ENCODE assay signal across 13 cellular contexts in the genomic region with DNA sequence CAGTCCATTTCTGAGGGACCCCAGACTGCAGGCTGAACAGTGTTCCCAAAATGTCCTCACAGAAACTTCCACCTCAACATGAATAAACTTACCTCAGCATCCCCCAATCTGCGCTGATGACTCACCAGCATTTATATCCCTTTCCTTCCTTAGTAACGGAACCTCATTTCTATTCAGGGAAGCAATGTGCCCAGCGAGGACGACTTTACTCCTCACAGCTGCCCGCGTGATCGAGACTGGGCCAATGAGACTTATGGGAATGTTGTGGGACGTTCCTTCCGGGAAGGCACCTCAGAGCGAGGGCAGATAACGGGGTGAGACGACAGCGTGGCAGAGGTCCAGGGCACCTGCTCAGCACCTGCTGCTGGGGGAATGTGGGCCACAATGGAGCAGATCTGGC.
DNase-seq lines count a peak whose midpoint lies in the region; ATAC-seq and TF ChIP-seq lines count a peak whose summit lies in the region.
"Had no signal": no experiment of that assay in that cellular context is flagged by ENCODE, and none has a peak within 500 bp of the region (broad histone marks: within the 10 kb centered on the region; RNA-seq: fewer than 3 reads in every experiment).

No MANE protein-coding gene starts in this region.

- no peak for TF ChIP-seq CTCF in CD14-positive monocyte (IDR thresholded peaks at IDR 0.05)
- TF ChIP-seq CTCF in dorsolateral prefrontal cortex (IDR thresholded peaks at IDR 0.05 in 54 of 56, conservative IDR thresholded peaks at IDR 0.05 in 2 of 56; ENCODE audit: low read depth in 1 of 56, partially characterized antibody in 56 of 56), result no peak
- no peak for TF ChIP-seq CTCF in GM10266 (IDR thresholded peaks at IDR 0.05; ENCODE audit: control insufficient read depth, insufficient read depth, low read depth, missing control alignments)

- peak overlapping the region in 20 of 59 donors; percentile 1 to 78 (median 30) for H3K27ac ChIP-seq in dorsolateral prefrontal cortex
- H3K27ac ChIP-seq: VCaP had no signal

- peaks cover 12% of the 10 kb centered on the region for H3K4me1 Mint-ChIP-seq in CD14-positive monocyte
- H3K4me1 Mint-ChIP-seq: H9 had no signal

- peak overlapping the region in 4 of 59 donors; percentile 8 to 23 (median 16) for H3K4me3 ChIP-seq in dorsolateral prefrontal cortex
- H3K4me3 ChIP-seq: SK-N-MC had no signal

- H3K9me3 Mint-ChIP-seq in CD14-positive monocyte, result peaks cover 0 to 1% (median 0%) of the 10 kb centered on the region in 7 donors
- H3K9me3 Mint-ChIP-seq: H9, memory B cell had no signal

- ATAC-seq in HG03520 (IDR thresholded peaks at IDR 0.05; ENCODE audit: unreplicated experiment), result no peak

- H3K36me3 Mint-ChIP-seq in CD14-positive monocyte, result peaks cover 59 to 69% of the 10 kb centered on the region in 2 donors

- peak overlapping the region in 4 of 7 donors; percentile 6 to 70 (median 37) for H3K27ac Mint-ChIP-seq in CD14-positive monocyte
- H3K27ac Mint-ChIP-seq: memory B cell, progenitor cell of endocrine pancreas had no signal

- no peak overlapping the region for H3K4me3 Mint-ChIP-seq in CD14-positive monocyte
- H3K4me3 Mint-ChIP-seq: H9, memory B cell had no signal

- H3K27me3 ChIP-seq in dorsolateral prefrontal cortex, result no peaks in the 10 kb centered on the region

- no peak for DNase-seq in CD14-positive monocyte (ENCODE audit: low spot score)
- peak; percentile 47 for DNase-seq in NCI-H2107 (lab: John Stamatoyannopoulos, UW)
- DNase-seq in dorsolateral prefrontal cortex, result peak in 9 of 10 donors; percentile 41 to 87 (median 76)
- peak; percentile 99 for DNase-seq in myocyte (ENCODE audit: low read depth)
- DNase-seq in HuH-7 (ENCODE audit: low spot score), result no peak
- DNase-seq in COLO829 (ENCODE audit: low spot score), result no peak
- no peak for DNase-seq in GM10266 (ENCODE audit: extremely low spot score)
- DNase-seq: H9 had no signal

- intact Hi-C loops in CD14-positive monocyte (cut with micrococcal nuclease), result no loop called here
- intact Hi-C loops in dorsolateral prefrontal cortex (cut with DNase I), result no loop called here

- H3K27me3 Mint-ChIP-seq in CD14-positive monocyte (ENCODE audit: low read depth in 3 of 3), result peaks cover 0 to 2% (median 0%) of the 10 kb centered on the region in 3 donors
- H3K27me3 Mint-ChIP-seq: memory B cell, progenitor cell of endocrine pancreas had no signal

Comparison
In these comparisons a context has a peak if more than half of its experiments do, and no peak if none do; other contexts are left out.
1. DNase-seq: peak in NCI-H2107 (single experiment), dorsolateral prefrontal cortex (9 of 10) and myocyte (single experiment); none in CD14-positive monocyte (single experiment), HuH-7 (single experiment), COLO829 (single experiment) and GM10266 (single experiment).